8 cellular contexts compared by ENCODE assay signal in the genomic region with DNA sequence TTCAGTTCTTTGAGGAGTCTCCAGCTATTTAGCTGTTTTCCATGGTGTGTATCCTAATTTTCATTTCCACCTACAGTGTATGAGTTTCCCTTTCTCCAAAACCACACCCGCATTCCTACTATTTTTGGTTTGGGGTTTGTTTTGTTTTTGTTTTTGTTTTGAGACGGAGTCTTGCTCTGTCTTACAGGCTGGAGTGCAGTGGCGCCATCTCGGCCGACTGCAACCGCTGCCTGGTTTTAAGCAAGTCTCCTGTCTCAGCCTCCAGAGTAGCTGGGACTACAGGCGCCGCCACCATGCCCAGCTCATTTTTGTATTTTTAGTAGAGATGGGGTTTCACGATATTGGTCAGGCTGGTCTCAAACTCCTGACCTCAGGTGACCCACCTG.
DNase-seq lines count a peak whose midpoint lies in the region; ATAC-seq and TF ChIP-seq lines count a peak whose summit lies in the region.
"Not testable (repeated sequence)": the region's sequence is repeated elsewhere in the genome, so short reads cannot be mapped to it uniquely, and the experiment has no call there.

No MANE protein-coding gene starts in this region.

- intact Hi-C loops in Caco-2 (cut with micrococcal nuclease; ENCODE audit: unreplicated experiment) = loop anchor here (1.0 to 2.0 kb wide), 2 partner anchors 9 to 120 kb away; no protein-coding TSS in a partner anchor
- intact Hi-C loops in activated T-helper 1 cell treated with anti-CD3 and anti-CD28 coated beads, Interleukin-12 subunit alpha, Interleukin-12 subunit beta, Interleukin-2, Interleukin-4 antibody, amounts not matched to agents 30 ng/mL and 10 ng/mL and 1 ng/mL, durations not matched to agents 14 hours and 24 hours and 36 hours (cut with micrococcal nuclease) = loop anchor here (1.0 to 10.0 kb wide), 6 partner anchors 9 to 1338 kb away; a partner anchor contains a TSS

- POLR2A ChIA-PET in Caco-2 (lab: Charles Lee) = interaction anchor here (1.0 kb wide), 1 partner anchor 11 kb away, joined by 4 read pairs; no protein-coding TSS in a partner anchor

- peak overlapping the region; percentile 80 for H3K4me3 Mint-ChIP-seq in Caco-2 (ENCODE audit: unreplicated experiment)
- peak overlapping the region; percentile 90 for H3K4me3 Mint-ChIP-seq in activated T-helper 1 cell treated with anti-CD3 and anti-CD28 coated beads, Interleukin-12 subunit alpha, Interleukin-12 subunit beta, Interleukin-2, Interleukin-4 antibody, amounts not matched to agents 30 ng/mL and 10 ng/mL and 1 ng/mL, durations not matched to agents 14 hours and 24 hours and 36 hours

- not testable (repeated sequence) for H3K9me3 Mint-ChIP-seq in Caco-2 (ENCODE audit: unreplicated experiment); activated T-helper 1 cell treated with anti-CD3 and anti-CD28 coated beads, Interleukin-12 subunit alpha, Interleukin-12 subunit beta, Interleukin-2, Interleukin-4 antibody, amounts not matched to agents 30 ng/mL and 10 ng/mL and 1 ng/mL, durations not matched to agents 14 hours and 24 hours and 36 hours

- H3K27me3 ChIP-seq in Caco-2 (replicated peaks; ENCODE audit: control insufficient read depth, insufficient read depth, low read length) = not testable (repeated sequence)

- H3K9me3 ChIP-seq in Caco-2 = not testable (repeated sequence)

- DNase-seq in Caco-2 = peak in 1 of 2 experiments; percentile 17
- DNase-seq in NCI-H82 (lab: John Stamatoyannopoulos, UW) = peak; percentile 44
- DNase-seq in activated T-helper 1 cell treated with anti-CD3 and anti-CD28 coated beads, Interleukin-12 subunit alpha, Interleukin-12 subunit beta, Interleukin-2, Interleukin-4 antibody, amounts not matched to agents 30 ng/mL and 10 ng/mL and 1 ng/mL, durations not matched to agents 14 hours and 24 hours and 36 hours (ENCODE audit: low spot score) = not testable (repeated sequence)
- peak; percentile 49 for DNase-seq in medulla oblongata (ENCODE audit: extremely low spot score)
- peak; percentile 35 for DNase-seq in stimulated activated CD8-positive, alpha-beta memory T cell treated with anti-CD3 and anti-CD28 coated beads, Interleukin-4, amount 100 ng/mL, for 48 hours

- not testable (repeated sequence) for H3K27me3 Mint-ChIP-seq in Caco-2 (ENCODE audit: insufficient read depth, unreplicated experiment); activated T-helper 1 cell treated with anti-CD3 and anti-CD28 coated beads, Interleukin-12 subunit alpha, Interleukin-12 subunit beta, Interleukin-2, Interleukin-4 antibody, amounts not matched to agents 30 ng/mL and 10 ng/mL and 1 ng/mL, durations not matched to agents 14 hours and 24 hours and 36 hours (ENCODE audit: insufficient read depth)

- H3K4me1 ChIP-seq in Caco-2 = not testable (repeated sequence)

- not testable (repeated sequence) for H3K4me1 Mint-ChIP-seq in Caco-2 (ENCODE audit: low read depth, unreplicated experiment)
- H3K4me1 Mint-ChIP-seq in activated T-helper 1 cell treated with anti-CD3 and anti-CD28 coated beads, Interleukin-12 subunit alpha, Interleukin-12 subunit beta, Interleukin-2, Interleukin-4 antibody, amounts not matched to agents 30 ng/mL and 10 ng/mL and 1 ng/mL, durations not matched to agents 14 hours and 24 hours and 36 hours (ENCODE audit: low read depth) = peaks cover 42% of the 10 kb centered on the region

- not testable (repeated sequence) for H3K36me3 ChIP-seq in Caco-2 (ENCODE audit: control insufficient read depth, insufficient read depth, low read length)

- peak overlapping the region; percentile 53 for H3K4me3 ChIP-seq in Caco-2 (ENCODE audit: low read depth, low read length)

- H3K36me3 Mint-ChIP-seq in Caco-2 (ENCODE audit: insufficient read depth, unreplicated experiment) = not testable (repeated sequence)
- H3K36me3 Mint-ChIP-seq in activated T-helper 1 cell treated with anti-CD3 and anti-CD28 coated beads, Interleukin-12 subunit alpha, Interleukin-12 subunit beta, Interleukin-2, Interleukin-4 antibody, amounts not matched to agents 30 ng/mL and 10 ng/mL and 1 ng/mL, durations not matched to agents 14 hours and 24 hours and 36 hours (ENCODE audit: low read depth) = peaks cover 14% of the 10 kb centered on the region

- H3K27ac Mint-ChIP-seq in Caco-2 (ENCODE audit: unreplicated experiment) = not testable (repeated sequence)
- H3K27ac Mint-ChIP-seq in activated T-helper 1 cell treated with anti-CD3 and anti-CD28 coated beads, Interleukin-12 subunit alpha, Interleukin-12 subunit beta, Interleukin-2, Interleukin-4 antibody, amounts not matched to agents 30 ng/mL and 10 ng/mL and 1 ng/mL, durations not matched to agents 14 hours and 24 hours and 36 hours = peak overlapping the region; percentile 76

- not testable (repeated sequence) for TF ChIP-seq CTCF in Caco-2 (IDR thresholded peaks at IDR 0.05; ENCODE audit: insufficient read depth in 1 of 2, low read depth in 1 of 2, low read length in 1 of 2, severe bottlenecking in 1 of 2, unreplicated experiment in 1 of 2)

- BruUV-seq in Caco-2 (replicated peaks; lab: Mats Ljungman, UMichigan) = not testable (repeated sequence)

- ATAC-seq in GM21360 (IDR thresholded peaks at IDR 0.05; ENCODE audit: unreplicated experiment) (peak; percentile 37), HG03159 (IDR thresholded peaks at IDR 0.05; ENCODE audit: unreplicated experiment) (peak; percentile 53), esophagus mucosa (peak; percentile 30)

- CTCF ChIA-PET in Caco-2 (lab: Charles Lee) = interaction anchor here (0.5 to 1.8 kb wide), 5 partner anchors 9 to 119 kb away, joined by 4 to 28 read pairs (median 5); no protein-coding TSS in a partner anchor
